Comparison of ENCODE assay signal across 8 cellular contexts in genomic region chr18:12838178-12838634, GRCh38. TPM values are rescaled to one million over a fixed set of nuclear protein-coding genes. Genes with fewer than 3 reads are reported as not detected.
DNase-seq lines count a peak whose midpoint lies in the region; ATAC-seq, FAIRE-seq and TF ChIP-seq lines count a peak whose summit lies in the region.

No MANE protein-coding gene starts in this region.

- H4K20me1 ChIP-seq in OCI-LY3 (ENCODE audit: insufficient read depth, low read length), result no peaks in the 10 kb centered on the region; the same call in 1 of the 2 replicates

- peaks cover 53% of the 10 kb centered on the region for H3K79me2 ChIP-seq in OCI-LY3 (ENCODE audit: low read length)

- H3K27ac ChIP-seq in OCI-LY3 (ENCODE audit: low read length), result peak overlapping the region; percentile 93

- H2AFZ ChIP-seq in OCI-LY3 (ENCODE audit: low read depth, low read length), result no peak overlapping the region

- no peak for ATAC-seq in HG03039 (IDR thresholded peaks at IDR 0.05; ENCODE audit: unreplicated experiment)

- peak overlapping the region; percentile 67 for H3K4me2 ChIP-seq in OCI-LY3 (ENCODE audit: low read length)

- FAIRE-seq in bronchial epithelial cell (lab: Jason Lieb, UNC), result no peak

- peak overlapping the region; percentile 38 for H3K9ac ChIP-seq in OCI-LY3 (ENCODE audit: low read length)

- peaks cover 38% of the 10 kb centered on the region for H3K4me1 ChIP-seq in OCI-LY3 (ENCODE audit: low read length)

- no peaks in the 10 kb centered on the region for H3K9me3 ChIP-seq in OCI-LY3 (ENCODE audit: insufficient read depth, low read length)

- TF ChIP-seq CTCF in OCI-LY3 (IDR thresholded peaks at IDR 0.05; ENCODE audit: low read depth, low read length) (no peak), bronchial epithelial cell (IDR thresholded peaks at IDR 0.05; ENCODE audit: insufficient read depth, low read length, severe bottlenecking) (no peak)

- H3K4me3 ChIP-seq in OCI-LY3 (ENCODE audit: low read length) (peak overlapping the region; percentile 50), bronchial epithelial cell (ENCODE audit: low read depth, low read length) (no peak overlapping the region)

- H3K36me3 ChIP-seq in OCI-LY3 (replicated peaks; ENCODE audit: low read depth, low read length), result peaks cover 15% of the 10 kb centered on the region
- H3K36me3 ChIP-seq in bronchial epithelial cell (ENCODE audit: control insufficient read depth, insufficient read depth, low read length), result peaks cover 6% of the 10 kb centered on the region

- DNase-seq in NCI-H146 (lab: John Stamatoyannopoulos, UW) (peak; percentile 24), NCI-H146 treated with DMSO at 0.1 percent for 48 hours (lab: John Stamatoyannopoulos, UW; ENCODE audit: unreplicated experiment) (no peak), bronchial epithelial cell (ENCODE audit: low read depth) (peak; percentile 99), lung microvascular endothelial cell (ENCODE audit: low read depth in 2 of 2) (peak; percentile 18 to 42), NCI-H128 (lab: John Stamatoyannopoulos, UW; ENCODE audit: unreplicated experiment) (no peak), activated gamma-delta T cell (lab: John Stamatoyannopoulos, UW) (no peak)

- H3K27me3 ChIP-seq in OCI-LY3 (ENCODE audit: low read depth, low read length) (no peaks in the 10 kb centered on the region), bronchial epithelial cell (ENCODE audit: control insufficient read depth, insufficient read depth, low read length) (no peaks in the 10 kb centered on the region)

RNA-seq across cellular contexts. Expression of gene PTPN2, which starts 45.8 kb away (rescaled TPM):
- total RNA-seq in bronchial epithelial cell (47.9 and 50.1 TPM in 2 replicates), lung microvascular endothelial cell (12.7 and 14.4 TPM in 2 replicates)

Comparison
In these comparisons a context has a peak if more than half of its experiments do, and no peak if none do; other contexts are left out.
1. DNase-seq: peak in NCI-H146 (single experiment), bronchial epithelial cell (single experiment) and lung microvascular endothelial cell (2 of 2); none in NCI-H146 treated with DMSO at 0.1 percent for 48 hours (single experiment), NCI-H128 (single experiment) and activated gamma-delta T cell (single experiment).